ENCODE assay signal across 1 cellular context in genomic region chr1:230972855-230973271, GRCh38.
TF ChIP-seq lines count a peak whose summit lies in the region.

No MANE protein-coding gene starts in this region.

TF ChIP-seq in K562, 482 proteins besides CTCF, POLR2A, EP300 and RAD21 (continued from another document):
- TF ChIP-seq CGGBP1 (CRISPR knock-in tag; IDR thresholded peaks at IDR 0.05) (no peak), TGIF2 (CRISPR knock-in tag; IDR thresholded peaks at IDR 0.05) (no peak), ZBTB11 (CRISPR knock-in tag; IDR thresholded peaks at IDR 0.05) (no peak), ETS1 (conservative IDR thresholded peaks at IDR 0.05; ENCODE audit: control insufficient read depth, low read depth, low read length) (no peak), HDAC1 (IDR thresholded peaks at IDR 0.05) (peak in 1 of 2 experiments; percentile 87; a peak in 1 of 4 replicates), OTX1 (CRISPR knock-in tag; IDR thresholded peaks at IDR 0.05) (no peak), HDAC3 (IDR thresholded peaks at IDR 0.05; ENCODE audit: borderline replicate concordance, partially characterized antibody) (no peak), NRF1 (conservative IDR thresholded peaks at IDR 0.05 in 1 of 2, IDR thresholded peaks at IDR 0.05 in 1 of 2) (no peak), RNF2 (IDR thresholded peaks at IDR 0.05) (no peak), DNMT1 (IDR thresholded peaks at IDR 0.05) (no peak), HOMEZ (CRISPR knock-in tag; IDR thresholded peaks at IDR 0.05) (no peak), RHOXF2B (CRISPR knock-in tag; conservative IDR thresholded peaks at IDR 0.05) (no peak), YBX1 (IDR thresholded peaks at IDR 0.05) (no peak), ARID1B (IDR thresholded peaks at IDR 0.05) (no peak; the same call in 1 of the 2 replicates), BRCA1 (IDR thresholded peaks at IDR 0.05) (no peak), BRCA1 (CRISPR knock-in tag; IDR thresholded peaks at IDR 0.05) (no peak), CTCFL (IDR thresholded peaks at IDR 0.05; ENCODE audit: borderline replicate concordance, insufficient read depth, low read depth, low read length, poor library complexity, severe bottlenecking) (no peak), SMAD1 (IDR thresholded peaks at IDR 0.05; ENCODE audit: low read depth, low read length, partially characterized antibody) (no peak), FOXA1 (IDR thresholded peaks at IDR 0.05; ENCODE audit: borderline replicate concordance) (no peak), MAFG (tag; conservative IDR thresholded peaks at IDR 0.05) (peak; percentile 66), ZFP30 (CRISPR knock-in tag; IDR thresholded peaks at IDR 0.05; ENCODE audit: borderline replicate concordance) (no peak), LEF1 (IDR thresholded peaks at IDR 0.05) (peak; percentile 53; the same call in 1 of the 2 replicates), ZEB2 (IDR thresholded peaks at IDR 0.05) (no peak), TRIM28 (IDR thresholded peaks at IDR 0.05) (no peak), ZNF239 (CRISPR knock-in tag; IDR thresholded peaks at IDR 0.05) (no peak), FOXO4 (CRISPR knock-in tag; IDR thresholded peaks at IDR 0.05) (no peak), BRD9 (IDR thresholded peaks at IDR 0.05; ENCODE audit: low read depth, partially characterized antibody) (no peak)
